Comparison of ENCODE assay signal across 30 cellular contexts in the genomic region with DNA sequence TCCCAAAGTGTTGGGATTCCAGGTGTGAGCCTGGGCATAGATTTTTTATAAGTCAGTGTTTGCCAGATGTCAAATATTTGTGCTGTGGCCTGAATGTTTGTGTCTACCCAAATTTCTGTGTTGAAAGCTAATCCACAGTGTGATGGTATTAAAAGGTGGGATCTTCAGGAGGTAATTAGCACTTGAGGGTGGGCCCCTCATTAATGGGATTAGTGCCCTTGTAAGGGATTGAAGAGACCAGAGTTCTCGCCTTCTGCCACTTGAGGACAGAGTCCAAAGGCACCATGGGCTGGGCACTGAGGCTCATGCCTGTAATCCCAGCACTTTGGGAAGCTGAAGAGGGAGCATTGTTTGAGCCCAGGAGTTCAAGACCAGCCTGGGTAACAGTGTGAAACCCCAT.
"Had no signal": no experiment of that assay in that cellular context is flagged by ENCODE, and none has a peak within 500 bp of the region (broad histone marks: within the 10 kb centered on the region; RNA-seq: fewer than 3 reads in every experiment).

No MANE protein-coding gene starts in this region.

- H3K27ac ChIP-seq: adrenal gland, body of pancreas, brain microvascular endothelial cell, breast epithelium, VCaP had no signal

- H3K4me3 ChIP-seq: adrenal gland, body of pancreas, breast epithelium had no signal

- H3K4me1 ChIP-seq: adrenal gland, body of pancreas, breast epithelium had no signal

- H3K27me3 ChIP-seq: adrenal gland, body of pancreas, brain microvascular endothelial cell had no signal

- H3K36me3 ChIP-seq: adrenal gland, brain microvascular endothelial cell, breast epithelium had no signal

- DNase-seq: activated B cell treated with CpG ODN at 0.5 μM for 24 hours; activated CD4-positive, alpha-beta memory T cell treated with anti-CD3 and anti-CD28 coated beads for 36 hours; activated CD4-positive, alpha-beta T cell treated with anti-CD3 and anti-CD28 coated beads for 4 hours; activated CD4-positive, alpha-beta T cell treated with anti-CD3 and anti-CD28 coated beads, Interleukin-2, amount 10 ng/mL, durations not matched to agents 24 days and 14 days; activated CD4-positive, alpha-beta T cell treated with anti-CD3 and anti-CD28 coated beads, Interleukin-2, amount 50 U/mL, for 1 hour; activated CD4-positive, alpha-beta T cell treated with anti-CD3 and anti-CD28 coated beads, Interleukin-2, amount 50 U/mL, for 4 hours; activated CD4-positive, CD25-positive, alpha-beta regulatory T cell treated with anti-CD3 and anti-CD28 coated beads, Interleukin-2, amount 50 U/mL, for 72 hours; activated CD8-positive, alpha-beta memory T cell treated with anti-CD3 and anti-CD28 coated beads, Interleukin-2, amount 50 U/mL, for 4 hours; activated CD8-positive, alpha-beta T cell treated with anti-CD3 and anti-CD28 coated beads for 36 hours; activated effector memory CD4-positive, alpha-beta T cell treated with anti-CD3 and anti-CD28 coated beads, Interleukin-2, amount 50 U/mL, for 16 hours; activated gamma-delta T cell treated with Interleukin-2 at 50 U/mL for 16 hours; activated naive CD4-positive, alpha-beta T cell; activated naive CD4-positive, alpha-beta T cell treated with anti-CD3 and anti-CD28 coated beads for 36 hours; activated naive CD4-positive, alpha-beta T cell treated with anti-CD3 and anti-CD28 coated beads, Interleukin-2, amount 50 U/mL, for 16 hours; activated naive CD8-positive, alpha-beta T cell treated with anti-CD3 and anti-CD28 coated beads for 36 hours; activated T-cell treated with anti-CD3 and anti-CD28 coated beads for 4 hours; activated T-cell treated with anti-CD3 and anti-CD28 coated beads, Interleukin-2, amount 50 U/mL, for 1 hour; activated T-cell treated with anti-CD3 and anti-CD28 coated beads, Interleukin-2, amount 50 U/mL, for 4 hours; activated T-cell treated with anti-CD3 and anti-CD28 coated beads, Interleukin-2, amount 50 U/mL, for 72 hours; adrenal gland; amniotic stem cell; aorta; body of pancreas; brain microvascular endothelial cell; central memory CD4-positive, alpha-beta T cell; T-helper 1 cell; T-helper 2 cell; T-helper 9 cell had no signal

- H3K9me3 ChIP-seq: adrenal gland, body of pancreas had no signal
